Comparison of ENCODE assay signal across 8 cellular contexts in the genomic region with DNA sequence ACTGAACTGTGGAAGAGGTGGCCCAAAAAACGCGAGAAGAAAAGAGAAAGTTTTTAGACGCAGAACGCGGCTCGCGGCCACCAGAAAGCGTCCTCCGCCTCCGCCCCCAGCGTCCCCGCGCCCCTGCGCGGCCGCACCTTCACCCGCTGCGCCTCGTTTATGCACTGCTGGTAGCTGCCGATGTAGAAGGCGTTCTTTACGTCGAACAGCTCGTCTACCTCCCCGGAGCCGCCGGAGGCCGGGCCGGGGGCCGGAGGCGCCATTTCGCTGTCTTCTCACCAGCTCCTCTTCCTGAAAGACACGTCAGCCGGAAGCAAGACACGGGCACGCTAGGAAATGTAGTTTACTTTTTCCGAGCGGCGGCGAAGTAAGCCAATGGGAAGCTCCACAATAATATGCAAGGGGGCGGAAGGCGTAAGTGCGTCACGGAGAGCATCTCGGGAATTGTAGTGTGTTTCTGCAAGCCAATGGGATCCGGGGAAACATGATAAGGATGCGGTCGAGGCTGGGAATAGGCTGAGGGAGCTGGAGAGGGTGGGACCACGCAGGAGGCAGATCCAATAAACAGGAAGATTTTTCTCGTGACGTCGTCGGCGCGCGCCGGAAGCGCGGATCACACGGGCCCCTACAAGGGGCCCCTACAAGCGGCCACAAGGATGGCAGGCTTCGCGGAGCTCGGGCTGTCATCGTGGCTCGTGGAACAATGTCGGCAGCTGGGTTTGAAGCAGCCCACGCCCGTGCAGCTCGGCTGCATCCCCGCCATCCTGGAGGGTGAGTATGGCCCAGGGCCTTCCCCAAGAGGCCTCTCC.
A peak's percentile ranks its signal among the peaks of the same experiment; 100 is the strongest.
DNase-seq lines count a peak whose midpoint lies in the region; ATAC-seq, FAIRE-seq and TF ChIP-seq lines count a peak whose summit lies in the region.

Gene COPE, minus strand, starts transcription at position 302 of the 809 bp plus-strand sequence. Its CDS starts 39 bp downstream, at position 263.
A gene with protein sequence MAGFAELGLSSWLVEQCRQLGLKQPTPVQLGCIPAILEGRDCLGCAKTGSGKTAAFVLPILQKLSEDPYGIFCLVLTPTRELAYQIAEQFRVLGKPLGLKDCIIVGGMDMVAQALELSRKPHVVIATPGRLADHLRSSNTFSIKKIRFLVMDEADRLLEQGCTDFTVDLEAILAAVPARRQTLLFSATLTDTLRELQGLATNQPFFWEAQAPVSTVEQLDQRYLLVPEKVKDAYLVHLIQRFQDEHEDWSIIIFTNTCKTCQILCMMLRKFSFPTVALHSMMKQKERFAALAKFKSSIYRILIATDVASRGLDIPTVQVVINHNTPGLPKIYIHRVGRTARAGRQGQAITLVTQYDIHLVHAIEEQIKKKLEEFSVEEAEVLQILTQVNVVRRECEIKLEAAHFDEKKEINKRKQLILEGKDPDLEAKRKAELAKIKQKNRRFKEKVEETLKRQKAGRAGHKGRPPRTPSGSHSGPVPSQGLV (plus strand): TSS at position 630 of the 809 bp plus-strand sequence. CDS start 27 bp downstream, at position 657.

- ATAC-seq in GM19025 (IDR thresholded peaks at IDR 0.05; ENCODE audit: low read depth, unreplicated experiment) (peak; percentile 87), HG03342 (IDR thresholded peaks at IDR 0.05; ENCODE audit: unreplicated experiment) (peak; percentile 93)
- ATAC-seq in activated CD4-positive, CD25-positive, alpha-beta regulatory T cell treated with anti-CD3 and anti-CD28 coated beads, Interleukin-2, amount 50 U/mL, for 24 hours = peak; percentile 94 to 97

- DNase-seq in AG09309 (ENCODE audit: low read depth) = peak; percentile 99
- DNase-seq in NCI-H446 treated with DMSO at 0.1 percent for 48 hours (lab: John Stamatoyannopoulos, UW) = peak; percentile 100
- DNase-seq in cerebellar cortex (ENCODE audit: low spot score) = peak; percentile 100
- DNase-seq in stimulated activated CD4-positive, alpha-beta T cell treated with anti-CD3 and anti-CD28 coated beads, Interleukin-12 subunit alpha, Interleukin-12 subunit beta, amount 100 ng/mL, for 4 hours = peak; percentile 93

- FAIRE-seq in islet of Langerhans (lab: Jason Lieb, UNC) = peak; percentile 100

- peak within 1 kb of the TSS; percentile 99 for H3K4me3 ChIP-seq in AG09309 (ENCODE audit: control insufficient read depth, low read depth, low read length)

- no peak for TF ChIP-seq CTCF in AG09309 (IDR thresholded peaks at IDR 0.05; ENCODE audit: control insufficient read depth, insufficient read depth, low read depth, low read length, missing control alignments)

Comparison
In these comparisons a context has a peak if more than half of its experiments do, and no peak if none do; other contexts are left out.
1. Peak in every context shown above with its lines: DNase-seq, ATAC-seq and H3K4me3 ChIP-seq.